ENCODE assay signal across 10 cellular contexts in the genomic region with DNA sequence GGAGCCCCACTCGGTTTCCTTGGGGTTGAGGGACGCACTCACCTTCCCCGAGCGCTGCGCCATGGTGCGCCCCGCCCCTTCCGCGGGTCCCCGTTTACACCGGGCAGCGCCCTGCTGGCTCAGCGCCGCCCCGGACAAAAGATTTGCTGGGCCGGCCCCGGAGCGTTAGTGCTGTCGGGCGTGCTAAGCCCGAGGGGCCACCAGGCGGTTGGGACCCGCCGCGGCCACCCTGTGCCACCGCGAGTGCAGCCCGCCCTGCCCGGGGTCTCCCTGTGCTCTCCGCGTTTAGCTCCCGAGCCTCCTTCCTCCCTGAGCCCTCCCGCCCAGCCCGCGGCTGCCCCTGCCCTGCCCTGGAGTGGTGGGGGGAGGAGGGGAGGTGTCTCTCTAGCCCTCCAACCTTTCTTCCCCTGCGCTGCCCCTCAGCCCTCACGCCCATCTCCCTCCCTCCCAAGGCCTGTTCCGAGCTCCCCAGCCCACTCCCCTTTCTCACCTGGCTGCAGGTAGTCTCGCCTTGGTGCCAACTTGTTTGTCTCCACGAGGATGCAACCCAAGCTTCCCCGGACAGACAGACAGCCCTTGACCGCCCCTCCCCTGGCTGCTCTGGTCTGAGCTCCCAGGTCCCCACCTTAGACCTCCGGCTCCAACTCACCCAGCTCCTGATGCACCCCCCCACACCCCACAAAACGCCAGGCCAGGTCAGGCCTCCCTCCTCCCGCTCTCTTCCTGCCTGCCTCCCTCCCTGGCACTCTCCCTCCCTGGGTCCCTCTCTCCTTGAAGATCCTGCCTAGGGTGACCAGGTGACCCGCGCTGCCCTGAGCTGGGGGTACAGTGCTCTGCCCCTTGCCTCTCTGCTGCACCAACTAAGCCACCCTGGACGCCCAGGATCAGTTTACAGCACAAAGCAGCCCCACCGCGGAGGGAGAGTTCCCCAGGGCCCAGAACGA. TPM values are rescaled to one million over a fixed set of nuclear protein-coding genes. Genes with fewer than 3 reads are reported as not detected.
DNase-seq lines count a peak whose midpoint lies in the region; ATAC-seq and TF ChIP-seq lines count a peak whose summit lies in the region.
"Had no signal": no experiment of that assay in that cellular context is flagged by ENCODE, and none has a peak within 500 bp of the region (broad histone marks: within the 10 kb centered on the region; RNA-seq: fewer than 3 reads in every experiment).

A gene with protein sequence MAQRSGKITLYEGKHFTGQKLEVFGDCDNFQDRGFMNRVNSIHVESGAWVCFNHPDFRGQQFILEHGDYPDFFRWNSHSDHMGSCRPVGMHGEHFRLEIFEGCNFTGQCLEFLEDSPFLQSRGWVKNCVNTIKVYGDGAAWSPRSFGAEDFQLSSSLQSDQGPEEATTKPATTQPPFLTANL (minus strand): TSS at position 287 of the 944 bp plus-strand sequence. CDS start 224 bp downstream, at position 63.

- peaks cover 0 to 25% (median 22%) of the 10 kb centered on the region in 3 donors for H3K4me1 ChIP-seq in gastroesophageal sphincter
- peaks cover 9 to 12% of the 10 kb centered on the region in 2 donors for H3K4me1 ChIP-seq in adrenal gland (replicated peaks in 1 of 2)
- H3K4me1 ChIP-seq: SJSA1 had no signal

- intact Hi-C loops in adrenal gland (cut with DNase I) = no loop called here

- no peak for TF ChIP-seq POLR2A in gastroesophageal sphincter (IDR thresholded peaks at IDR 0.05)
- TF ChIP-seq POLR2A in adrenal gland (IDR thresholded peaks at IDR 0.05) = no peak

- ATAC-seq in gastroesophageal sphincter (peak; percentile 11), GM18858 (IDR thresholded peaks at IDR 0.05; ENCODE audit: unreplicated experiment) (no peak)

- no peaks in the 10 kb centered on the region for H3K27me3 ChIP-seq in WERI-Rb-1 (ENCODE audit: insufficient read depth, low read depth, severe bottlenecking)
- peaks cover 26% of the 10 kb centered on the region for H3K27me3 ChIP-seq in gastroesophageal sphincter
- H3K27me3 ChIP-seq in adrenal gland = peaks cover 23% of the 10 kb centered on the region
- H3K27me3 ChIP-seq: SJSA1 had no signal

- H3K4me3 ChIP-seq in WERI-Rb-1 (ENCODE audit: low read depth, low read length) (peak within 1 kb of the TSS; percentile 52), gastroesophageal sphincter (peak within 1 kb of the TSS in 1 of 2 donors; percentile 40), adrenal gland (peak within 1 kb of the TSS in 1 of 4 donors; percentile 23)
- H3K4me3 ChIP-seq: SJSA1 had no signal

- no peak for TF ChIP-seq EP300 in gastroesophageal sphincter (IDR thresholded peaks at IDR 0.05)

- H3K36me3 ChIP-seq in WERI-Rb-1 (no peaks in the 10 kb centered on the region), gastroesophageal sphincter (no peaks in the 10 kb centered on the region), adrenal gland (replicated peaks in 1 of 2) (no peaks in the 10 kb centered on the region)
- H3K36me3 ChIP-seq: SJSA1 had no signal

- WGBS in gastroesophageal sphincter (ENCODE audit: low coverage in 1 of 2), 2 donors = 25% methylated on average over 2 of the region's 51 CpGs; no CpG with 5 or more reads in 1 of the 2 donors
- WGBS in adrenal gland, 4 donors = 14 to 47% (median 29%) methylated on average over 12 to 51 of the region's 51 CpGs

- no peak within 1 kb of the TSS for H3K27ac ChIP-seq in WERI-Rb-1
- H3K27ac ChIP-seq in gastroesophageal sphincter = peak within 1 kb of the TSS in 2 of 4 donors; percentile 21 to 24
- H3K27ac ChIP-seq in adrenal gland = peak within 1 kb of the TSS in 1 of 5 donors; percentile 69
- H3K27ac ChIP-seq: SJSA1 had no signal

- DNase-seq in GM13976 (ENCODE audit: low spot score) (peak; percentile 37), WERI-Rb-1 (peak; percentile 33), retina (peak; percentile 74), MV-4-11 (lab: John Stamatoyannopoulos, UW) (no peak), adrenal gland (no peak), GM19238 (ENCODE audit: insufficient read length, low spot score) (no peak)

- peaks cover 3% of the 10 kb centered on the region for H3K9me3 ChIP-seq in WERI-Rb-1 (ENCODE audit: severe bottlenecking)
- H3K9me3 ChIP-seq in gastroesophageal sphincter = no peaks in the 10 kb centered on the region
- no peaks in the 10 kb centered on the region for H3K9me3 ChIP-seq in adrenal gland (replicated peaks in 1 of 3)
- H3K9me3 ChIP-seq: SJSA1 had no signal

- in situ Hi-C loops in GM13976 (cut with MboI; ENCODE audit: low sequenced_read_pairs, unreplicated experiment) = loop anchor here (10.0 kb wide), 1 partner anchor 75 kb away; no protein-coding TSS in a partner anchor

- TF ChIP-seq CTCF in GM13976 (IDR thresholded peaks at IDR 0.05; ENCODE audit: borderline replicate concordance, control extremely low read depth, extremely low read depth, insufficient read depth, missing control alignments) = no peak
- TF ChIP-seq CTCF in WERI-Rb-1 (IDR thresholded peaks at IDR 0.05; ENCODE audit: low read depth, low read length) = no peak
- no peak for TF ChIP-seq CTCF in gastroesophageal sphincter (IDR thresholded peaks at IDR 0.05)
- TF ChIP-seq CTCF in adrenal gland (IDR thresholded peaks at IDR 0.05) = no peak

RNA-seq across cellular contexts. Expression of the gene that starts here (rescaled TPM):
- 1 to 10 TPM in 1 of 4 donors, under 1 TPM in 1, not detected in 2; 0.27 to 4.4 TPM for total RNA-seq in gastroesophageal sphincter
- under 1 TPM in 3 of 8 donors, not detected in 5; 0.19 to 0.88 (median 0.41) TPM for total RNA-seq in adrenal gland
- polyA plus RNA-seq in adrenal gland = under 1 TPM in 2 of 3 donors, not detected in 1; 0.56 to 0.67 TPM
- total RNA-seq: SJSA1, skeletal muscle tissue had no signal

Comparison
In these comparisons a context has a peak if more than half of its experiments do, and no peak if none do; other contexts are left out.
1. DNase-seq: peak in GM13976 (single experiment), WERI-Rb-1 (single experiment) and retina (single experiment); none in MV-4-11 (single experiment), adrenal gland (0 of 7) and GM19238 (single experiment).